27 cellular contexts compared by ENCODE assay signal in genomic region chr13:60931858-60932546, GRCh38.
DNase-seq lines count a peak whose midpoint lies in the region; ATAC-seq, FAIRE-seq and TF ChIP-seq lines count a peak whose summit lies in the region.
"Had no signal": no experiment of that assay in that cellular context is flagged by ENCODE, and none has a peak within 500 bp of the region (broad histone marks: within the 10 kb centered on the region; RNA-seq: fewer than 3 reads in every experiment).

No MANE protein-coding gene starts in this region.

- 14 to 35% methylated on average over 4 of the region's 4 CpGs for WGBS in body of pancreas, 2 donors

- H3K36me3 ChIP-seq in body of pancreas (replicated peaks in 1 of 2; ENCODE audit: insufficient read depth in 1 of 2, low read depth in 2 of 2) (no peaks in the 10 kb centered on the region), keratinocyte (ENCODE audit: control insufficient read depth in 2 of 2, extremely low read depth in 1 of 2, insufficient read depth in 2 of 2, low read length in 2 of 2) (no peaks in the 10 kb centered on the region)
- H3K36me3 ChIP-seq: gastroesophageal sphincter had no signal

- H3K4me1 ChIP-seq in body of pancreas (peaks cover 3% of the 10 kb centered on the region), keratinocyte (ENCODE audit: control insufficient read depth, extremely low read depth, insufficient read depth, low read length) (peaks cover 20% of the 10 kb centered on the region)
- H3K4me1 ChIP-seq: gastroesophageal sphincter had no signal

- H3K27me3 ChIP-seq in body of pancreas (no peaks in the 10 kb centered on the region), keratinocyte (ENCODE audit: control insufficient read depth, extremely low read depth, insufficient read depth, low read length) (no peaks in the 10 kb centered on the region)
- H3K27me3 ChIP-seq: gastroesophageal sphincter had no signal

- FAIRE-seq in keratinocyte (lab: Jason Lieb, UNC): no peak
- FAIRE-seq: H54 had no signal

- no peak for TF ChIP-seq POLR2A in body of pancreas (IDR thresholded peaks at IDR 0.05)

- peak; percentile 75 for ATAC-seq in body of pancreas
- no peak for ATAC-seq in esophagus mucosa
- ATAC-seq: gastroesophageal sphincter; natural killer cell; stimulated activated effector memory CD8-positive, alpha-beta T cell treated with anti-CD3 and anti-CD28 coated beads, Interleukin-12 subunit alpha, Interleukin-12 subunit beta, amount 100 ng/mL, for 72 hours had no signal

- peak overlapping the region; percentile 4 for H3K4me2 ChIP-seq in keratinocyte (ENCODE audit: control insufficient read depth, extremely low read depth, insufficient read depth, low read depth, low read length)

- no peak overlapping the region for H3K27ac ChIP-seq in body of pancreas
- H3K27ac ChIP-seq in keratinocyte (ENCODE audit: control insufficient read depth, insufficient read depth, low read length): no peak overlapping the region
- no peak overlapping the region for H3K27ac ChIP-seq in substantia nigra (ENCODE audit: low read depth, low read length, poor library complexity, severe bottlenecking)
- H3K27ac ChIP-seq: C4-2B, gastroesophageal sphincter, SK-N-MC had no signal

- peak overlapping the region; percentile 14 for H2AFZ ChIP-seq in keratinocyte (ENCODE audit: control insufficient read depth, low read length)

- H4K20me1 ChIP-seq in keratinocyte (ENCODE audit: control insufficient read depth, extremely low read depth, insufficient read depth, low read length): no peaks in the 10 kb centered on the region

- H3K4me3 ChIP-seq in body of pancreas (no peak overlapping the region), keratinocyte (ENCODE audit: control insufficient read depth in 2 of 3, extremely low read depth in 1 of 3, insufficient read depth in 2 of 3, low read depth in 1 of 3, low read length in 3 of 3) (no peak overlapping the region)
- H3K4me3 ChIP-seq: gastroesophageal sphincter, lung, SK-N-MC had no signal

- H3K79me2 ChIP-seq in keratinocyte (ENCODE audit: control insufficient read depth, insufficient read depth, low read length): no peaks in the 10 kb centered on the region

- dilution Hi-C loops in keratinocyte (cut with MboI; ENCODE audit: extremely low pct_ligation_motif_present, low sequenced_read_pairs): no loop called here

- intact Hi-C loops in body of pancreas (cut with DNase I): no loop called here

- H3K9me3 ChIP-seq in body of pancreas (no peaks in the 10 kb centered on the region), keratinocyte (ENCODE audit: control insufficient read depth, low read depth, low read length) (no peaks in the 10 kb centered on the region)
- H3K9me3 ChIP-seq: gastroesophageal sphincter had no signal

- H3K9me1 ChIP-seq in keratinocyte (ENCODE audit: control insufficient read depth, extremely low read depth, insufficient read depth, low read length): no peaks in the 10 kb centered on the region

- no peak overlapping the region for H3K9ac ChIP-seq in keratinocyte (ENCODE audit: control insufficient read depth, extremely low read depth, insufficient read depth, low read length)

- DNase-seq in ELR (ENCODE audit: low read depth) (peak; percentile 15), NCI-H82 (lab: John Stamatoyannopoulos, UW) (peak; percentile 61), body of pancreas (no peak), keratinocyte (ENCODE audit: low read depth, low spot score) (peak; percentile 19), substantia nigra (lab: John Stamatoyannopoulos, UW) (no peak), cerebellum (ENCODE audit: low spot score) (no peak), AG08395 (ENCODE audit: low spot score) (no peak)
- DNase-seq: activated CD4-positive, CD25-positive, alpha-beta regulatory T cell; activated gamma-delta T cell; activated naive CD8-positive, alpha-beta T cell treated with anti-CD3 and anti-CD28 coated beads for 36 hours; activated T-cell treated with anti-CD3 and anti-CD28 coated beads, Interleukin-2, amount 50 U/mL, for 24 hours; anterior cingulate cortex; central memory CD4-positive, alpha-beta T cell; COR-L47; DMS79 treated with DMSO at 0.1 percent for 48 hours; hippocampal formation; natural killer cell; NCI-H1417; NCI-H2029 treated with DMSO at 0.1 percent for 48 hours; stimulated activated CD4-positive, alpha-beta T cell treated with anti-CD3 and anti-CD28 coated beads, Interleukin-15, amount 100 ng/mL, for 24 hours had no signal

- TF ChIP-seq CTCF in body of pancreas (IDR thresholded peaks at IDR 0.05) (no peak), keratinocyte (optimal IDR thresholded peaks at IDR 0.05 in 1 of 3, IDR thresholded peaks at IDR 0.05 in 1 of 3, conservative IDR thresholded peaks at IDR 0.05 in 1 of 3; ENCODE audit: extremely low read depth in 1 of 3, insufficient read depth in 2 of 3, low read length in 3 of 3) (no peak)

Comparison
In these comparisons a context has a peak if more than half of its experiments do, and no peak if none do; other contexts are left out.
1. DNase-seq: peak in ELR (single experiment), NCI-H82 (single experiment) and keratinocyte (single experiment); none in body of pancreas (0 of 4), substantia nigra (0 of 49), cerebellum (single experiment) and AG08395 (single experiment).